ENCODE assay signal across 30 cellular contexts in the genomic region with DNA sequence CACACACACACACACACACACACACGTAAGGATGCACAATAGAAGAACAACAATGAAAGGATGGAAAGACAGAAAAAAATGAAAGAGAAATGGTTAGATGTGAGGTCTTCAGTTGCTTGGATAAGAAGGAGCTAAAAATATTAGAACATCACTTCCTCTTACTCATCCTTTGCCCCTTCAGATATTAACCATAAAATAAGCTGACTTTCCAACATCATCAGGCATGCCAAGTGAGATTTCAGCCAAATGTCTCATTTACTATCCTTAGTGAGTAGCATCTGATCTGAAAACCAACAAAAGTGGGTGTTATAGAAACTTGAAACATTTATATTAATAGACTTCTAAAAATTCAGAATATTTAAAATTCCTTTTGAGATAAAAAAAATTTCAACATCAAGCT. TPM values are rescaled to one million over a fixed set of nuclear protein-coding genes. Genes with fewer than 3 reads are reported as not detected.
"Had no signal": no experiment of that assay in that cellular context is flagged by ENCODE, and none has a peak within 500 bp of the region (broad histone marks: within the 10 kb centered on the region; RNA-seq: fewer than 3 reads in every experiment).

No MANE protein-coding gene starts in this region.

- H3K4me3 ChIP-seq: left ventricle myocardium inferior, lung, neural progenitor cell, ovary, right atrium auricular region, right lobe of liver, smooth muscle cell, stomach, testis, thyroid gland, transverse colon, upper lobe of left lung, vagina had no signal

- H3K9me3 ChIP-seq: left ventricle myocardium inferior, neutrophil, ovary, right atrium auricular region, right lobe of liver, stomach, testis, thyroid gland, transverse colon, upper lobe of left lung, vagina had no signal

- H3K9ac ChIP-seq: neural progenitor cell had no signal

- H3K4me1 ChIP-seq: left ventricle myocardium inferior, right atrium auricular region, right lobe of liver, stomach, testis, thyroid gland, transverse colon, upper lobe of left lung, vagina had no signal

- H3K27me3 Mint-ChIP-seq: progenitor cell of endocrine pancreas; stimulated activated naive B cell treated with anti-CD40 and anti-IgM and Interleukin-4, amounts not matched to agents 10 μg/mL and 1 μg/mL and 100 μg/mL, for 72 hours had no signal

- H3K27ac ChIP-seq: left ventricle myocardium inferior, neural progenitor cell, neutrophil, ovary, right atrium auricular region, right lobe of liver, stomach, testis, thyroid gland, transverse colon, upper lobe of left lung, vagina had no signal

- H3K36me3 ChIP-seq: left ventricle myocardium inferior, neural progenitor cell, neutrophil, ovary, right atrium auricular region, right lobe of liver, stomach, thyroid gland, transverse colon, upper lobe of left lung, vagina had no signal

- H3K36me3 Mint-ChIP-seq: immature natural killer cell; mesothelial cell of epicardium; naive B cell; neural progenitor cell; stimulated activated naive B cell treated with anti-CD40 and anti-IgM and Interleukin-4, amounts not matched to agents 10 μg/mL and 1 μg/mL and 100 μg/mL, for 72 hours had no signal

- H3K4me3 Mint-ChIP-seq: immature natural killer cell; mesothelial cell of epicardium; naive B cell; natural killer cell; nephron progenitor cell; neural progenitor cell; stimulated activated naive B cell treated with anti-CD40 and anti-IgM and Interleukin-4, amounts not matched to agents 10 μg/mL and 1 μg/mL and 100 μg/mL, for 72 hours had no signal

- ATAC-seq: natural killer cell; right lobe of liver; stimulated activated naive B cell treated with anti-CD40 and anti-IgM and Interleukin-4, amounts not matched to agents 10 μg/mL and 1 μg/mL and 100 μg/mL, for 72 hours; stimulated activated naive CD8-positive, alpha-beta T cell treated with anti-CD3 and anti-CD28 coated beads, Interleukin-15, Interleukin-2, amounts not matched to agents 100 U/mL and 50 U/mL, for 24 hours had no signal

- H3K4me1 Mint-ChIP-seq: immature natural killer cell; mesothelial cell of epicardium; naive B cell; natural killer cell; stimulated activated naive B cell treated with anti-CD40 and anti-IgM and Interleukin-4, amounts not matched to agents 10 μg/mL and 1 μg/mL and 100 μg/mL, for 72 hours had no signal

- H3K9me3 Mint-ChIP-seq: mesothelial cell of epicardium, nephron progenitor cell, neural progenitor cell had no signal

- H3K27ac Mint-ChIP-seq: immature natural killer cell; mesothelial cell of epicardium; naive B cell; natural killer cell; nephron progenitor cell; neural progenitor cell; progenitor cell of endocrine pancreas; stimulated activated naive B cell treated with anti-CD40 and anti-IgM and Interleukin-4, amounts not matched to agents 10 μg/mL and 1 μg/mL and 100 μg/mL, for 72 hours had no signal

- H3K4me2 ChIP-seq: neural progenitor cell, smooth muscle cell had no signal

- H3K27me3 ChIP-seq: neural progenitor cell, neutrophil, ovary, right atrium auricular region, right lobe of liver, stomach, testis, thyroid gland, transverse colon, upper lobe of left lung, vagina had no signal

- DNase-seq: hypothalamus; immature natural killer cell; kidney; left ventricle myocardium inferior; mesendoderm; naive B cell; natural killer cell; nephron progenitor cell; occipital lobe; ovary; right lobe of liver; stimulated activated CD4-positive, alpha-beta T cell treated with anti-CD3 and anti-CD28 coated beads, Interleukin-1b, Interleukin-23, amount 100 ng/mL, for 48 hours; stimulated activated CD4-positive, alpha-beta T cell treated with anti-CD3 and anti-CD28 coated beads, Interleukin-2, amount 100 ng/mL, for 48 hours; stimulated activated CD4-positive, alpha-beta T cell treated with anti-CD3 and anti-CD28 coated beads, Interleukin-4, amount 100 ng/mL, for 4 hours; stimulated activated CD8-positive, alpha-beta memory T cell treated with anti-CD3 and anti-CD28 coated beads, Interleukin-4, amount 100 ng/mL, for 48 hours; stimulated activated naive B cell treated with anti-CD40 and anti-IgM and Interleukin-4, amounts not matched to agents 10 μg/mL and 1 μg/mL and 100 μg/mL, for 72 hours; stimulated activated naive CD8-positive, alpha-beta T cell treated with anti-CD3 and anti-CD28 coated beads, Interleukin-15, Interleukin-2, amounts not matched to agents 100 U/mL and 50 U/mL, for 24 hours; stomach; testis; thyroid gland; transverse colon; upper lobe of left lung had no signal

- H2AFZ ChIP-seq: neural progenitor cell had no signal

RNA-seq across cellular contexts. Expression of a gene that starts 25.3 kb away (rescaled TPM):
- polyA plus RNA-seq: immature natural killer cell had no signal
